8 cellular contexts compared by ENCODE assay signal in genomic region chr4:169660929-169661328, GRCh38. TPM values are rescaled to one million over a fixed set of nuclear protein-coding genes. Genes with fewer than 3 reads are reported as not detected.
DNase-seq lines count a peak whose midpoint lies in the region; ATAC-seq and TF ChIP-seq lines count a peak whose summit lies in the region.

No MANE protein-coding gene starts in this region.

- H3K9me3 Mint-ChIP-seq in CD4-positive, CD25-positive, alpha-beta regulatory T cell: no peaks in the 10 kb centered on the region
- H3K9me3 Mint-ChIP-seq in neural crest cell: no peaks in the 10 kb centered on the region

- intact Hi-C loops in aorta (cut with DNase I): no loop called here

- no peak for TF ChIP-seq CTCF in neural crest cell (conservative IDR thresholded peaks at IDR 0.05)

- peaks cover 25% of the 10 kb centered on the region for H3K4me1 ChIP-seq in CD4-positive, CD25-positive, alpha-beta regulatory T cell (ENCODE audit: control insufficient read depth, insufficient read depth, low read length, poor library complexity, severe bottlenecking)
- H3K4me1 ChIP-seq in ectodermal cell (ENCODE audit: control insufficient read depth, insufficient read depth, low read length): peaks cover 4% of the 10 kb centered on the region
- no peaks in the 10 kb centered on the region for H3K4me1 ChIP-seq in aorta (ENCODE audit: control insufficient read depth in 1 of 2, insufficient read depth in 2 of 2, low read length in 2 of 2)

- no peaks in the 10 kb centered on the region for H3K9me3 ChIP-seq in CD4-positive, CD25-positive, alpha-beta regulatory T cell (ENCODE audit: control insufficient read depth in 2 of 2, low read length in 2 of 2)
- H3K9me3 ChIP-seq in MG63 (no peaks in the 10 kb centered on the region), ectodermal cell (ENCODE audit: control insufficient read depth, low read length) (no peaks in the 10 kb centered on the region), aorta (ENCODE audit: control insufficient read depth, low read length) (no peaks in the 10 kb centered on the region)

- no peaks in the 10 kb centered on the region for H3K27me3 Mint-ChIP-seq in CD4-positive, CD25-positive, alpha-beta regulatory T cell
- H3K27me3 Mint-ChIP-seq in neural crest cell (ENCODE audit: low read depth): no peaks in the 10 kb centered on the region

- H3K4me1 Mint-ChIP-seq in CD4-positive, CD25-positive, alpha-beta regulatory T cell: peaks cover 30 to 45% (median 42%) of the 10 kb centered on the region in 4 donors
- peaks cover 34% of the 10 kb centered on the region for H3K4me1 Mint-ChIP-seq in neural crest cell

- H3K27me3 ChIP-seq in CD4-positive, CD25-positive, alpha-beta regulatory T cell (ENCODE audit: control insufficient read depth, insufficient read depth, low read length): no peaks in the 10 kb centered on the region
- H3K27me3 ChIP-seq in MG63: no peaks in the 10 kb centered on the region
- H3K27me3 ChIP-seq in ectodermal cell (ENCODE audit: control insufficient read depth, insufficient read depth, low read length, poor library complexity, severe bottlenecking): no peaks in the 10 kb centered on the region
- H3K27me3 ChIP-seq in aorta (ENCODE audit: control insufficient read depth in 1 of 2, insufficient read depth in 2 of 2, low read length in 1 of 2): no peaks in the 10 kb centered on the region

- peak overlapping the region in 1 of 4 donors; percentile 16 for H3K4me3 Mint-ChIP-seq in CD4-positive, CD25-positive, alpha-beta regulatory T cell
- peak overlapping the region; percentile 47 for H3K4me3 Mint-ChIP-seq in neural crest cell

- H3K4me3 ChIP-seq in CD4-positive, CD25-positive, alpha-beta regulatory T cell (ENCODE audit: low read depth, low read length): no peak overlapping the region
- H3K4me3 ChIP-seq in MG63: peak overlapping the region; percentile 45
- peak overlapping the region; percentile 31 for H3K4me3 ChIP-seq in ectodermal cell (ENCODE audit: insufficient read depth, low read depth, low read length)
- H3K4me3 ChIP-seq in aorta (ENCODE audit: low read length in 2 of 2): no peak overlapping the region

- H3K27ac Mint-ChIP-seq in CD4-positive, CD25-positive, alpha-beta regulatory T cell: no peak overlapping the region
- no peak overlapping the region for H3K27ac Mint-ChIP-seq in neural crest cell (ENCODE audit: unreplicated experiment)

- DNase-seq in CD4-positive, CD25-positive, alpha-beta regulatory T cell: no peak
- DNase-seq in MG63 (no peak), neural crest cell (ENCODE audit: low read depth, low spot score) (no peak), aorta (no peak), SHP77 (lab: John Stamatoyannopoulos, UW) (no peak), KG1 (lab: John Stamatoyannopoulos, UW) (no peak)

- H3K36me3 ChIP-seq in CD4-positive, CD25-positive, alpha-beta regulatory T cell (ENCODE audit: control insufficient read depth, insufficient read depth, low read length): peaks cover 4% of the 10 kb centered on the region
- no peaks in the 10 kb centered on the region for H3K36me3 ChIP-seq in MG63
- H3K36me3 ChIP-seq in ectodermal cell (ENCODE audit: control insufficient read depth, insufficient read depth, low read length): no peaks in the 10 kb centered on the region
- H3K36me3 ChIP-seq in aorta (ENCODE audit: control insufficient read depth in 1 of 2, insufficient read depth in 2 of 2, low read length in 1 of 2): no peaks in the 10 kb centered on the region

- ATAC-seq in CD4-positive, CD25-positive, alpha-beta regulatory T cell (ENCODE audit: low read depth in 2 of 2): no peak
- ATAC-seq in aorta (ENCODE audit: low FRiP score) (no peak), HG03097 (IDR thresholded peaks at IDR 0.05; ENCODE audit: low FRiP score, unreplicated experiment) (no peak)

- H3K36me3 Mint-ChIP-seq in CD4-positive, CD25-positive, alpha-beta regulatory T cell: peaks cover 10% of the 10 kb centered on the region
- H3K36me3 Mint-ChIP-seq in neural crest cell (ENCODE audit: low read depth): peaks cover 3% of the 10 kb centered on the region

- 91% methylated on average over 2 of the region's 3 CpGs; no CpG with 5 or more reads in 1 of the 2 experiments for WGBS in ectodermal cell, 2 experiments
- 73 to 75% methylated on average over 3 of the region's 3 CpGs for WGBS in aorta, 2 donors

- peak overlapping the region; percentile 72 for H3K27ac ChIP-seq in CD4-positive, CD25-positive, alpha-beta regulatory T cell (ENCODE audit: insufficient read depth, low read length, poor library complexity, severe bottlenecking)
- H3K27ac ChIP-seq in ectodermal cell (ENCODE audit: insufficient read depth, low read depth, low read length, poor library complexity, severe bottlenecking) (no peak overlapping the region), aorta (ENCODE audit: low read depth in 1 of 2, low read length in 2 of 2) (no peak overlapping the region)

RNA-seq across cellular contexts. Expression of gene CLCN3, which starts 40.6 kb away (rescaled TPM):
- total RNA-seq in CD4-positive, CD25-positive, alpha-beta regulatory T cell: 17.0 TPM
- polyA plus RNA-seq in CD4-positive, CD25-positive, alpha-beta regulatory T cell: 10 to 100 TPM in 1 of 4 donors, 1 to 10 TPM in 3; 6.3 to 12.0 (median 8.5) TPM
- 1.9 and 6.1 TPM in 2 replicates for total RNA-seq in MG63 (2014; rRNA removed; shearing (Covaris generic); ENCODE audit: low replicate concordance)
- 40.5 TPM for polyA plus RNA-seq in ectodermal cell (2013, experiment 1 of 4)
- 38.5 TPM for polyA plus RNA-seq in ectodermal cell (2013, experiment 2 of 4)
- 25.7 TPM for polyA plus RNA-seq in ectodermal cell (2013, experiment 3 of 4)
- polyA plus RNA-seq in ectodermal cell (2013, experiment 4 of 4): 30.3 TPM
- total RNA-seq in neural crest cell: 37.6 and 38.0 TPM in 2 replicates
- 10 to 100 TPM; 19.1 to 29.1 TPM for total RNA-seq in aorta
- 1 to 10 TPM; 4.9 to 5.4 TPM for polyA plus RNA-seq in aorta

RNA-seq across cellular contexts. Expression of gene NEK1, which starts 48.5 kb away (rescaled TPM):
- 22.9 TPM for total RNA-seq in CD4-positive, CD25-positive, alpha-beta regulatory T cell
- 10 to 100 TPM in 2 of 4 donors, 1 to 10 TPM in 2; 7.7 to 11.0 (median 9.9) TPM for polyA plus RNA-seq in CD4-positive, CD25-positive, alpha-beta regulatory T cell
- total RNA-seq in MG63 (2014; rRNA removed; shearing (Covaris generic); ENCODE audit: low replicate concordance): 2.1 and 2.4 TPM in 2 replicates
- 16.0 TPM for polyA plus RNA-seq in ectodermal cell (2013, experiment 1 of 4)
- polyA plus RNA-seq in ectodermal cell (2013, experiment 2 of 4): 19.1 TPM
- 12.9 TPM for polyA plus RNA-seq in ectodermal cell (2013, experiment 3 of 4)
- 15.8 TPM for polyA plus RNA-seq in ectodermal cell (2013, experiment 4 of 4)
- total RNA-seq in neural crest cell (13.0 and 14.7 TPM in 2 replicates), aorta (10 to 100 TPM; 17.6 to 24.4 TPM)
- polyA plus RNA-seq in aorta: 1 to 10 TPM; 6.7 to 9.4 TPM

Comparison
In these comparisons a context has a peak if more than half of its experiments do, and no peak if none do; other contexts are left out.
1. H3K4me3 ChIP-seq: peak in MG63 (single experiment) and ectodermal cell (single experiment); none in CD4-positive, CD25-positive, alpha-beta regulatory T cell (single experiment) and aorta (0 of 2).